1 cellular context compared by ENCODE assay signal in genomic region chr6:112253505-112253841, GRCh38.
TF ChIP-seq lines count a peak whose summit lies in the region.

No MANE protein-coding gene starts in this region.

TF ChIP-seq in SK-N-SH, 30 proteins besides CTCF, POLR2A, EP300 and RAD21 (continued from another document):
- no peak for TF ChIP-seq USF1 (IDR thresholded peaks at IDR 0.05; ENCODE audit: borderline replicate concordance, low read depth)
- no peak for TF ChIP-seq TEAD4 (IDR thresholded peaks at IDR 0.05; ENCODE audit: borderline replicate concordance, insufficient read depth)
- TF ChIP-seq TAF1 (IDR thresholded peaks at IDR 0.05; ENCODE audit: borderline replicate concordance, low read depth, low read length), result no peak
- no peak for TF ChIP-seq RXRA (IDR thresholded peaks at IDR 0.05; ENCODE audit: borderline replicate concordance, low read depth)
